In genomic region chr7:158829021-158829341, GRCh38 we compare ENCODE assay signal across 2 cellular contexts.
A peak's percentile ranks its signal among the peaks of the same experiment; 100 is the strongest.
TF ChIP-seq lines count a peak whose summit lies in the region.

No MANE protein-coding gene starts in this region.

TF ChIP-seq in HEK293T, 16 proteins besides CTCF, POLR2A, EP300 and RAD21:
- no peak for TF ChIP-seq FOXA1 (IDR thresholded peaks at IDR 0.05)
- no peak for TF ChIP-seq ELF4 (IDR thresholded peaks at IDR 0.05)
- TF ChIP-seq BHLHE40 (IDR thresholded peaks at IDR 0.05; ENCODE audit: borderline replicate concordance), result no peak
- no peak for TF ChIP-seq NFRKB (IDR thresholded peaks at IDR 0.05)
- TF ChIP-seq L3MBTL2 (conservative IDR thresholded peaks at IDR 0.05), result peak; percentile 51
- no peak for TF ChIP-seq PKNOX1 (IDR thresholded peaks at IDR 0.05)
- TF ChIP-seq FOXM1 (IDR thresholded peaks at IDR 0.05; ENCODE audit: borderline replicate concordance), result no peak
- TF ChIP-seq LEF1 (IDR thresholded peaks at IDR 0.05; ENCODE audit: borderline replicate concordance), result no peak

TF ChIP-seq in H1, 55 proteins besides CTCF, POLR2A, EP300 and RAD21:
- no peak for TF ChIP-seq CREB1 (IDR thresholded peaks at IDR 0.05)
- no peak for TF ChIP-seq FOSL1 (IDR thresholded peaks at IDR 0.05; ENCODE audit: insufficient read depth, low read depth, low read length)
- no peak for TF ChIP-seq CHD2 (IDR thresholded peaks at IDR 0.05; ENCODE audit: low read length)
- peak; percentile 39 for TF ChIP-seq MAX (IDR thresholded peaks at IDR 0.05)
- TF ChIP-seq SP4 (IDR thresholded peaks at IDR 0.05; ENCODE audit: low read length), result no peak
- TF ChIP-seq BCL11A (IDR thresholded peaks at IDR 0.05; ENCODE audit: low read depth in 2 of 2, low read length in 2 of 2), result no peak
- TF ChIP-seq TAF7 (optimal IDR thresholded peaks at IDR 0.05; ENCODE audit: borderline replicate concordance, low read depth, low read length), result no peak
- no peak for TF ChIP-seq NANOG (IDR thresholded peaks at IDR 0.05; ENCODE audit: insufficient read depth, low read depth, low read length, poor library complexity, severe bottlenecking)
- TF ChIP-seq CHD1 (IDR thresholded peaks at IDR 0.05; ENCODE audit: low read depth, low read length), result no peak
- TF ChIP-seq POU5F1 (IDR thresholded peaks at IDR 0.05; ENCODE audit: low read depth, low read length), result no peak
- no peak; the same call in 1 of the 2 replicates for TF ChIP-seq PHF8 (conservative IDR thresholded peaks at IDR 0.05; ENCODE audit: low read depth, low read length)
- TF ChIP-seq SUZ12 (IDR thresholded peaks at IDR 0.05; ENCODE audit: low read length), result peak; percentile 13; the same call in 1 of the 2 replicates
- TF ChIP-seq YY1 (IDR thresholded peaks at IDR 0.05; ENCODE audit: low read depth, low read length), result no peak
- 0 out of 2 replicates have a peak, but pooled peaks have one; percentile 23 for TF ChIP-seq TAF1 (IDR thresholded peaks at IDR 0.05; ENCODE audit: low read depth, low read length)
- TF ChIP-seq RBBP5 (IDR thresholded peaks at IDR 0.05; ENCODE audit: borderline replicate concordance, low read depth, low read length), result peak; percentile 68; the same call in 1 of the 2 replicates
